In genomic region chr21:37087188-37087587, GRCh38 we compare ENCODE assay signal across 10 cellular contexts. TPM values are rescaled to one million over a fixed set of nuclear protein-coding genes. Genes with fewer than 3 reads are reported as not detected.
A peak's percentile ranks its signal among the peaks of the same experiment; 100 is the strongest.
DNase-seq lines count a peak whose midpoint lies in the region; ATAC-seq and TF ChIP-seq lines count a peak whose summit lies in the region.
"Had no signal": no experiment of that assay in that cellular context is flagged by ENCODE, and none has a peak within 500 bp of the region (broad histone marks: within the 10 kb centered on the region; RNA-seq: fewer than 3 reads in every experiment).

No MANE protein-coding gene starts in this region.

- ATAC-seq in GM18870 (IDR thresholded peaks at IDR 0.05; ENCODE audit: unreplicated experiment), result no peak

- H3K4me3 ChIP-seq in OCI-LY1 (ENCODE audit: low read depth, low read length, poor library complexity, severe bottlenecking), result no peak overlapping the region
- H3K4me3 ChIP-seq in epithelial cell of proximal tubule (ENCODE audit: low read depth, low read length), result no peak overlapping the region
- H3K4me3 ChIP-seq: vagina had no signal

- H3K9ac ChIP-seq in OCI-LY1 (ENCODE audit: low read length), result peak overlapping the region; percentile 4; the same call in 1 of the 2 replicates

- H3K79me2 ChIP-seq in OCI-LY1 (ENCODE audit: insufficient read depth, low read length), result peaks cover 55% of the 10 kb centered on the region

- no peak overlapping the region for H3K4me2 ChIP-seq in OCI-LY1 (ENCODE audit: low read length)

- H3K36me3 ChIP-seq in OCI-LY1 (ENCODE audit: insufficient read depth, low read length), result peaks cover 36% of the 10 kb centered on the region

- H3K9me2 ChIP-seq in OCI-LY1 (ENCODE audit: low read depth, low read length), result no peaks in the 10 kb centered on the region

- no peaks in the 10 kb centered on the region for H3K27me3 ChIP-seq in OCI-LY1 (ENCODE audit: insufficient read depth, low read length)
- H3K27me3 ChIP-seq: vagina had no signal

- peaks cover 15% of the 10 kb centered on the region for H3K4me1 ChIP-seq in OCI-LY1 (ENCODE audit: insufficient read depth, low read length, severe bottlenecking)

- no peaks in the 10 kb centered on the region for H3K9me3 ChIP-seq in OCI-LY1 (ENCODE audit: low read length)
- H3K9me3 ChIP-seq: vagina had no signal

- no peak overlapping the region for H3K27ac ChIP-seq in OCI-LY1 (ENCODE audit: low read depth, low read length, poor library complexity, severe bottlenecking)
- H3K27ac ChIP-seq: vagina had no signal

- no peaks in the 10 kb centered on the region for H4K20me1 ChIP-seq in OCI-LY1 (ENCODE audit: insufficient read depth, low read length)

- TF ChIP-seq CTCF in OCI-LY1 (IDR thresholded peaks at IDR 0.05; ENCODE audit: low read length) (peak; percentile 73), epithelial cell of proximal tubule (conservative IDR thresholded peaks at IDR 0.05; ENCODE audit: low read depth, low read length) (peak; percentile 36)

- no peak overlapping the region for H2AFZ ChIP-seq in OCI-LY1 (ENCODE audit: low read length)

- H3F3A ChIP-seq in OCI-LY1 (ENCODE audit: insufficient read depth, low read length), result no peaks in the 10 kb centered on the region

- DNase-seq in NCI-H1092 treated with DMSO at 0.1 percent for 48 hours (lab: John Stamatoyannopoulos, UW), result peak; percentile 13
- DNase-seq in NCI-H1092 (lab: John Stamatoyannopoulos, UW), result no peak
- no peak for DNase-seq in epithelial cell of proximal tubule (ENCODE audit: low read depth)
- DNase-seq in renal cortical epithelial cell (ENCODE audit: low read depth), result peak; percentile 47
- no peak for DNase-seq in amniotic stem cell (lab: John Stamatoyannopoulos, UW)
- DNase-seq in NCI-H748 (lab: John Stamatoyannopoulos, UW; ENCODE audit: unreplicated experiment), result no peak
- DNase-seq: activated T-cell treated with anti-CD3 and anti-CD28 coated beads, Interleukin-2, amount 50 U/mL, for 4 hours had no signal

RNA-seq across cellular contexts. Expression of gene TTC3, which starts 14.1 kb away (rescaled TPM):
- total RNA-seq in epithelial cell of proximal tubule (64.2 and 74.1 TPM in 2 replicates), renal cortical epithelial cell (177 and 302 TPM in 2 replicates)

RNA-seq across cellular contexts. Expression of gene PIGP, which starts 14.3 kb away (rescaled TPM):
- total RNA-seq in epithelial cell of proximal tubule (7.7 and 13.5 TPM in 2 replicates), renal cortical epithelial cell (3.5 and 5.6 TPM in 2 replicates)

Comparison
In these comparisons a context has a peak if more than half of its experiments do, and no peak if none do; other contexts are left out.
1. DNase-seq: peak in NCI-H1092 treated with DMSO at 0.1 percent for 48 hours (single experiment) and renal cortical epithelial cell (single experiment); none in NCI-H1092 (single experiment), epithelial cell of proximal tubule (single experiment), amniotic stem cell (single experiment) and NCI-H748 (single experiment).